2 cellular contexts compared by ENCODE assay signal in genomic region chr6:119310486-119311036, GRCh38.
TF ChIP-seq lines count a peak whose summit lies in the region.

No MANE protein-coding gene starts in this region.

TF ChIP-seq in GM12878, 131 proteins besides CTCF, POLR2A, EP300 and RAD21:
- TF ChIP-seq SPI1 (IDR thresholded peaks at IDR 0.05; ENCODE audit: borderline replicate concordance, insufficient read depth, low read depth, low read length) (peak; percentile 32; the same call in 1 of the 2 replicates), USF1 (IDR thresholded peaks at IDR 0.05; ENCODE audit: borderline replicate concordance, extremely low read length, insufficient read depth, low read depth, low read length) (no peak), E2F4 (IDR thresholded peaks at IDR 0.05; ENCODE audit: low read depth, low read length) (no peak), IKZF2 (IDR thresholded peaks at IDR 0.05) (0 out of 4 replicates have a peak, but pooled peaks of 1 of the 2 experiments have one; percentile 22)

TF ChIP-seq in HepG2, 621 proteins besides CTCF, POLR2A, EP300 and RAD21 (continues in another document):
- TF ChIP-seq ZNF576 (CRISPR knock-in tag; IDR thresholded peaks at IDR 0.05) (no peak), ZNF101 (CRISPR knock-in tag; IDR thresholded peaks at IDR 0.05; ENCODE audit: borderline replicate concordance, low read depth) (no peak), SRSF4 (IDR thresholded peaks at IDR 0.05; ENCODE audit: low read depth, low read length, poor library complexity, severe bottlenecking) (no peak), ZNF737 (CRISPR knock-in tag; IDR thresholded peaks at IDR 0.05; ENCODE audit: borderline replicate concordance) (no peak), FOXM1 (CRISPR knock-in tag; IDR thresholded peaks at IDR 0.05) (no peak), AHR (CRISPR knock-in tag; IDR thresholded peaks at IDR 0.05) (no peak), ZNF781 (CRISPR knock-in tag; IDR thresholded peaks at IDR 0.05; ENCODE audit: borderline replicate concordance, not compliant biosample characterization) (peak; percentile 38), RELA (CRISPR knock-in tag; IDR thresholded peaks at IDR 0.05) (no peak), ZNF75D (CRISPR knock-in tag; IDR thresholded peaks at IDR 0.05; ENCODE audit: borderline replicate concordance) (no peak), HDAC1 (CRISPR knock-in tag; IDR thresholded peaks at IDR 0.05) (no peak), SNAI1 (CRISPR knock-in tag; IDR thresholded peaks at IDR 0.05; ENCODE audit: borderline replicate concordance) (no peak), ZNF160 (CRISPR knock-in tag; IDR thresholded peaks at IDR 0.05) (no peak), RBM22 (optimal IDR thresholded peaks at IDR 0.05; ENCODE audit: low read length) (peak; percentile 90), SALL1 (CRISPR knock-in tag; IDR thresholded peaks at IDR 0.05) (no peak), DMTF1 (CRISPR knock-in tag; IDR thresholded peaks at IDR 0.05) (no peak), ZNF607 (CRISPR knock-in tag; IDR thresholded peaks at IDR 0.05; ENCODE audit: borderline replicate concordance) (no peak), ZBTB1 (CRISPR knock-in tag; IDR thresholded peaks at IDR 0.05; ENCODE audit: borderline replicate concordance) (no peak), ZFY (CRISPR knock-in tag; IDR thresholded peaks at IDR 0.05) (no peak), IKZF5 (CRISPR knock-in tag; IDR thresholded peaks at IDR 0.05) (no peak), RORA (CRISPR knock-in tag; IDR thresholded peaks at IDR 0.05) (no peak), SSRP1 (CRISPR knock-in tag; IDR thresholded peaks at IDR 0.05) (peak; percentile 77; the same call in 1 of the 2 replicates), PATZ1 (CRISPR knock-in tag; IDR thresholded peaks at IDR 0.05) (no peak), PHF20 (CRISPR knock-in tag; IDR thresholded peaks at IDR 0.05) (no peak), NFE2 (CRISPR knock-in tag; IDR thresholded peaks at IDR 0.05) (no peak), RXRA (CRISPR knock-in tag; IDR thresholded peaks at IDR 0.05) (no peak), ZNF724P (CRISPR knock-in tag; IDR thresholded peaks at IDR 0.05; ENCODE audit: borderline replicate concordance) (no peak), KMT2B (CRISPR knock-in tag; IDR thresholded peaks at IDR 0.05) (no peak), SNAPC5 (CRISPR knock-in tag; IDR thresholded peaks at IDR 0.05; ENCODE audit: borderline replicate concordance) (no peak)
- TF ChIP-seq, protein P1, sequence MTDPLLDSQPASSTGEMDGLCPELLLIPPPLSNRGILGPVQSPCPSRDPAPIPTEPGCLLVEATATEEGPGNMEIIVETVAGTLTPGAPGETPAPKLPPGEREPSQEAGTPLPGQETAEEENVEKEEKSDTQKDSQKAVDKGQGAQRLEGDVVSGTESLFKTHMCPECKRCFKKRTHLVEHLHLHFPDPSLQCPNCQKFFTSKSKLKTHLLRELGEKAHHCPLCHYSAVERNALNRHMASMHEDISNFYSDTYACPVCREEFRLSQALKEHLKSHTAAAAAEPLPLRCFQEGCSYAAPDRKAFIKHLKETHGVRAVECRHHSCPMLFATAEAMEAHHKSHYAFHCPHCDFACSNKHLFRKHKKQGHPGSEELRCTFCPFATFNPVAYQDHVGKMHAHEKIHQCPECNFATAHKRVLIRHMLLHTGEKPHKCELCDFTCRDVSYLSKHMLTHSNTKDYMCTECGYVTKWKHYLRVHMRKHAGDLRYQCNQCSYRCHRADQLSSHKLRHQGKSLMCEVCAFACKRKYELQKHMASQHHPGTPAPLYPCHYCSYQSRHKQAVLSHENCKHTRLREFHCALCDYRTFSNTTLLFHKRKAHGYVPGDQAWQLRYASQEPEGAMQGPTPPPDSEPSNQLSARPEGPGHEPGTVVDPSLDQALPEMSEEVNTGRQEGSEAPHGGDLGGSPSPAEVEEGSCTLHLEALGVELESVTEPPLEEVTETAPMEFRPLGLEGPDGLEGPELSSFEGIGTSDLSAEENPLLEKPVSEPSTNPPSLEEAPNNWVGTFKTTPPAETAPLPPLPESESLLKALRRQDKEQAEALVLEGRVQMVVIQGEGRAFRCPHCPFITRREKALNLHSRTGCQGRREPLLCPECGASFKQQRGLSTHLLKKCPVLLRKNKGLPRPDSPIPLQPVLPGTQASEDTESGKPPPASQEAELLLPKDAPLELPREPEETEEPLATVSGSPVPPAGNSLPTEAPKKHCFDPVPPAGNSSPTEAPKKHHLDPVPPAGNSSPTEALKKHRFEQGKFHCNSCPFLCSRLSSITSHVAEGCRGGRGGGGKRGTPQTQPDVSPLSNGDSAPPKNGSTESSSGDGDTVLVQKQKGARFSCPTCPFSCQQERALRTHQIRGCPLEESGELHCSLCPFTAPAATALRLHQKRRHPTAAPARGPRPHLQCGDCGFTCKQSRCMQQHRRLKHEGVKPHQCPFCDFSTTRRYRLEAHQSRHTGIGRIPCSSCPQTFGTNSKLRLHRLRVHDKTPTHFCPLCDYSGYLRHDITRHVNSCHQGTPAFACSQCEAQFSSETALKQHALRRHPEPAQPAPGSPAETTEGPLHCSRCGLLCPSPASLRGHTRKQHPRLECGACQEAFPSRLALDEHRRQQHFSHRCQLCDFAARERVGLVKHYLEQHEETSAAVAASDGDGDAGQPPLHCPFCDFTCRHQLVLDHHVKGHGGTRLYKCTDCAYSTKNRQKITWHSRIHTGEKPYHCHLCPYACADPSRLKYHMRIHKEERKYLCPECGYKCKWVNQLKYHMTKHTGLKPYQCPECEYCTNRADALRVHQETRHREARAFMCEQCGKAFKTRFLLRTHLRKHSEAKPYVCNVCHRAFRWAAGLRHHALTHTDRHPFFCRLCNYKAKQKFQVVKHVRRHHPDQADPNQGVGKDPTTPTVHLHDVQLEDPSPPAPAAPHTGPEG (CRISPR knock-in tag; IDR thresholded peaks at IDR 0.05), result no peak
- TF ChIP-seq, protein P2, sequence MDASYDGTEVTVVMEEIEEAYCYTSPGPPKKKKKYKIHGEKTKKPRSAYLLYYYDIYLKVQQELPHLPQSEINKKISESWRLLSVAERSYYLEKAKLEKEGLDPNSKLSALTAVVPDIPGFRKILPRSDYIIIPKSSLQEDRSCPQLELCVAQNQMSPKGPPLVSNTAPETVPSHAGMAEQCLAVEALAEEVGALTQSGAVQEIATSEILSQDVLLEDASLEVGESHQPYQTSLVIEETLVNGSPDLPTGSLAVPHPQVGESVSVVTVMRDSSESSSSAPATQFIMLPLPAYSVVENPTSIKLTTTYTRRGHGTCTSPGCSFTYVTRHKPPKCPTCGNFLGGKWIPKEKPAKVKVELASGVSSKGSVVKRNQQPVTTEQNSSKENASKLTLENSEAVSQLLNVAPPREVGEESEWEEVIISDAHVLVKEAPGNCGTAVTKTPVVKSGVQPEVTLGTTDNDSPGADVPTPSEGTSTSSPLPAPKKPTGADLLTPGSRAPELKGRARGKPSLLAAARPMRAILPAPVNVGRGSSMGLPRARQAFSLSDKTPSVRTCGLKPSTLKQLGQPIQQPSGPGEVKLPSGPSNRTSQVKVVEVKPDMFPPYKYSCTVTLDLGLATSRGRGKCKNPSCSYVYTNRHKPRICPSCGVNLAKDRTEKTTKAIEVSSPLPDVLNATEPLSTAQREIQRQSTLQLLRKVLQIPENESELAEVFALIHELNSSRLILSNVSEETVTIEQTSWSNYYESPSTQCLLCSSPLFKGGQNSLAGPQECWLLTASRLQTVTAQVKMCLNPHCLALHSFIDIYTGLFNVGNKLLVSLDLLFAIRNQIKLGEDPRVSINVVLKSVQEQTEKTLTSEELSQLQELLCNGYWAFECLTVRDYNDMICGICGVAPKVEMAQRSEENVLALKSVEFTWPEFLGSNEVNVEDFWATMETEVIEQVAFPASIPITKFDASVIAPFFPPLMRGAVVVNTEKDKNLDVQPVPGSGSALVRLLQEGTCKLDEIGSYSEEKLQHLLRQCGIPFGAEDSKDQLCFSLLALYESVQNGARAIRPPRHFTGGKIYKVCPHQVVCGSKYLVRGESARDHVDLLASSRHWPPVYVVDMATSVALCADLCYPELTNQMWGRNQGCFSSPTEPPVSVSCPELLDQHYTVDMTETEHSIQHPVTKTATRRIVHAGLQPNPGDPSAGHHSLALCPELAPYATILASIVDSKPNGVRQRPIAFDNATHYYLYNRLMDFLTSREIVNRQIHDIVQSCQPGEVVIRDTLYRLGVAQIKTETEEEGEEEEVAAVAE (CRISPR knock-in tag; IDR thresholded peaks at IDR 0.05; ENCODE audit: borderline replicate concordance), result no peak
- TF ChIP-seq, protein P3, sequence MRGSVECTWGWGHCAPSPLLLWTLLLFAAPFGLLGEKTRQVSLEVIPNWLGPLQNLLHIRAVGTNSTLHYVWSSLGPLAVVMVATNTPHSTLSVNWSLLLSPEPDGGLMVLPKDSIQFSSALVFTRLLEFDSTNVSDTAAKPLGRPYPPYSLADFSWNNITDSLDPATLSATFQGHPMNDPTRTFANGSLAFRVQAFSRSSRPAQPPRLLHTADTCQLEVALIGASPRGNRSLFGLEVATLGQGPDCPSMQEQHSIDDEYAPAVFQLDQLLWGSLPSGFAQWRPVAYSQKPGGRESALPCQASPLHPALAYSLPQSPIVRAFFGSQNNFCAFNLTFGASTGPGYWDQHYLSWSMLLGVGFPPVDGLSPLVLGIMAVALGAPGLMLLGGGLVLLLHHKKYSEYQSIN (CRISPR knock-in tag; IDR thresholded peaks at IDR 0.05; ENCODE audit: borderline replicate concordance), result no peak
- TF ChIP-seq, protein P4, sequence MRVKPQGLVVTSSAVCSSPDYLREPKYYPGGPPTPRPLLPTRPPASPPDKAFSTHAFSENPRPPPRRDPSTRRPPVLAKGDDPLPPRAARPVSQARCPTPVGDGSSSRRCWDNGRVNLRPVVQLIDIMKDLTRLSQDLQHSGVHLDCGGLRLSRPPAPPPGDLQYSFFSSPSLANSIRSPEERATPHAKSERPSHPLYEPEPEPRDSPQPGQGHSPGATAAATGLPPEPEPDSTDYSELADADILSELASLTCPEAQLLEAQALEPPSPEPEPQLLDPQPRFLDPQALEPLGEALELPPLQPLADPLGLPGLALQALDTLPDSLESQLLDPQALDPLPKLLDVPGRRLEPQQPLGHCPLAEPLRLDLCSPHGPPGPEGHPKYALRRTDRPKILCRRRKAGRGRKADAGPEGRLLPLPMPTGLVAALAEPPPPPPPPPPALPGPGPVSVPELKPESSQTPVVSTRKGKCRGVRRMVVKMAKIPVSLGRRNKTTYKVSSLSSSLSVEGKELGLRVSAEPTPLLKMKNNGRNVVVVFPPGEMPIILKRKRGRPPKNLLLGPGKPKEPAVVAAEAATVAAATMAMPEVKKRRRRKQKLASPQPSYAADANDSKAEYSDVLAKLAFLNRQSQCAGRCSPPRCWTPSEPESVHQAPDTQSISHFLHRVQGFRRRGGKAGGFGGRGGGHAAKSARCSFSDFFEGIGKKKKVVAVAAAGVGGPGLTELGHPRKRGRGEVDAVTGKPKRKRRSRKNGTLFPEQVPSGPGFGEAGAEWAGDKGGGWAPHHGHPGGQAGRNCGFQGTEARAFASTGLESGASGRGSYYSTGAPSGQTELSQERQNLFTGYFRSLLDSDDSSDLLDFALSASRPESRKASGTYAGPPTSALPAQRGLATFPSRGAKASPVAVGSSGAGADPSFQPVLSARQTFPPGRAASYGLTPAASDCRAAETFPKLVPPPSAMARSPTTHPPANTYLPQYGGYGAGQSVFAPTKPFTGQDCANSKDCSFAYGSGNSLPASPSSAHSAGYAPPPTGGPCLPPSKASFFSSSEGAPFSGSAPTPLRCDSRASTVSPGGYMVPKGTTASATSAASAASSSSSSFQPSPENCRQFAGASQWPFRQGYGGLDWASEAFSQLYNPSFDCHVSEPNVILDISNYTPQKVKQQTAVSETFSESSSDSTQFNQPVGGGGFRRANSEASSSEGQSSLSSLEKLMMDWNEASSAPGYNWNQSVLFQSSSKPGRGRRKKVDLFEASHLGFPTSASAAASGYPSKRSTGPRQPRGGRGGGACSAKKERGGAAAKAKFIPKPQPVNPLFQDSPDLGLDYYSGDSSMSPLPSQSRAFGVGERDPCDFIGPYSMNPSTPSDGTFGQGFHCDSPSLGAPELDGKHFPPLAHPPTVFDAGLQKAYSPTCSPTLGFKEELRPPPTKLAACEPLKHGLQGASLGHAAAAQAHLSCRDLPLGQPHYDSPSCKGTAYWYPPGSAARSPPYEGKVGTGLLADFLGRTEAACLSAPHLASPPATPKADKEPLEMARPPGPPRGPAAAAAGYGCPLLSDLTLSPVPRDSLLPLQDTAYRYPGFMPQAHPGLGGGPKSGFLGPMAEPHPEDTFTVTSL (CRISPR knock-in tag; IDR thresholded peaks at IDR 0.05; ENCODE audit: borderline replicate concordance), result no peak
